ENCODE assay signal across 1 cellular context in genomic region chr11:2137202-2138071, GRCh38.
TF ChIP-seq lines count a peak whose summit lies in the region.

No MANE protein-coding gene starts in this region.

TF ChIP-seq in HepG2, 621 proteins besides CTCF, POLR2A, EP300 and RAD21 (continued from another document and continues in another):
- TF ChIP-seq PATZ1 (CRISPR knock-in tag; IDR thresholded peaks at IDR 0.05), result peak; percentile 72
- no peak for TF ChIP-seq ZNF207 (IDR thresholded peaks at IDR 0.05; ENCODE audit: borderline replicate concordance)
- no peak for TF ChIP-seq ZNF292 (CRISPR knock-in tag; IDR thresholded peaks at IDR 0.05; ENCODE audit: borderline replicate concordance, low read depth)
- TF ChIP-seq ZBTB26 (CRISPR knock-in tag; IDR thresholded peaks at IDR 0.05; ENCODE audit: borderline replicate concordance), result no peak
- TF ChIP-seq MIER3 (CRISPR knock-in tag; IDR thresholded peaks at IDR 0.05; ENCODE audit: borderline replicate concordance), result no peak
- no peak for TF ChIP-seq THYN1 (CRISPR knock-in tag; IDR thresholded peaks at IDR 0.05; ENCODE audit: borderline replicate concordance, low read depth)
- TF ChIP-seq ZNF788 (CRISPR knock-in tag; IDR thresholded peaks at IDR 0.05; ENCODE audit: borderline replicate concordance), result no peak
- TF ChIP-seq SOX5 (CRISPR knock-in tag; IDR thresholded peaks at IDR 0.05; ENCODE audit: borderline replicate concordance), result no peak; the same call in 1 of the 2 replicates
- peak; percentile 71; the same call in 1 of the 2 replicates for TF ChIP-seq BATF2 (CRISPR knock-in tag; IDR thresholded peaks at IDR 0.05)
- TF ChIP-seq IRF1 (CRISPR knock-in tag; IDR thresholded peaks at IDR 0.05; ENCODE audit: low read depth), result no peak
- 0 out of 2 replicates have a peak, but pooled peaks have one; percentile 21 for TF ChIP-seq ZNF563 (CRISPR knock-in tag; IDR thresholded peaks at IDR 0.05)
- TF ChIP-seq ZNF281 (CRISPR knock-in tag; IDR thresholded peaks at IDR 0.05; ENCODE audit: borderline replicate concordance), result no peak
- TF ChIP-seq KIAA2018 (CRISPR knock-in tag; IDR thresholded peaks at IDR 0.05; ENCODE audit: borderline replicate concordance), result no peak
- no peak for TF ChIP-seq NR0B2 (CRISPR knock-in tag; IDR thresholded peaks at IDR 0.05)
- TF ChIP-seq ZNF430 (CRISPR knock-in tag; IDR thresholded peaks at IDR 0.05), result peak; percentile 60; the same call in 1 of the 2 replicates
- TF ChIP-seq NAIF1 (CRISPR knock-in tag; IDR thresholded peaks at IDR 0.05; ENCODE audit: borderline replicate concordance), result no peak
- no peak for TF ChIP-seq ZNF326 (CRISPR knock-in tag; IDR thresholded peaks at IDR 0.05; ENCODE audit: borderline replicate concordance)
- no peak for TF ChIP-seq ZSCAN25 (CRISPR knock-in tag; IDR thresholded peaks at IDR 0.05)
- TF ChIP-seq ZNF646 (CRISPR knock-in tag; IDR thresholded peaks at IDR 0.05), result no peak
- TF ChIP-seq MED13 (CRISPR knock-in tag; IDR thresholded peaks at IDR 0.05), result no peak
- no peak for TF ChIP-seq DPF2 (CRISPR knock-in tag; IDR thresholded peaks at IDR 0.05; ENCODE audit: borderline replicate concordance, low read depth)
- no peak for TF ChIP-seq ZNF138 (CRISPR knock-in tag; IDR thresholded peaks at IDR 0.05; ENCODE audit: low read depth)
- no peak for TF ChIP-seq ZSCAN12 (CRISPR knock-in tag; IDR thresholded peaks at IDR 0.05)
- no peak for TF ChIP-seq JUN (CRISPR knock-in tag; IDR thresholded peaks at IDR 0.05)
- peak; percentile 8; the same call in 1 of the 2 replicates for TF ChIP-seq SOX13 (IDR thresholded peaks at IDR 0.05)
- 0 out of 4 replicates have a peak, but pooled peaks of 1 of the 2 experiments have one; percentile 6 for TF ChIP-seq SOX13 (CRISPR knock-in tag; conservative IDR thresholded peaks at IDR 0.05 in 1 of 2, IDR thresholded peaks at IDR 0.05 in 1 of 2)
- peak; percentile 81; the same call in 1 of the 2 replicates for TF ChIP-seq ZNF263 (CRISPR knock-in tag; IDR thresholded peaks at IDR 0.05)
- TF ChIP-seq RARA (CRISPR knock-in tag; IDR thresholded peaks at IDR 0.05), result no peak; the same call in 1 of the 2 replicates
